ENCODE assay signal across 31 cellular contexts in genomic region chr2:100969998-100970397, GRCh38.
"Had no signal": no experiment of that assay in that cellular context is flagged by ENCODE, and none has a peak within 500 bp of the region (broad histone marks: within the 10 kb centered on the region; RNA-seq: fewer than 3 reads in every experiment).

No MANE protein-coding gene starts in this region.

- H3K36me3 ChIP-seq: breast epithelium, cardiac muscle cell had no signal

- FAIRE-seq: colon, endometrium, frontal cortex had no signal

- H3K27ac ChIP-seq: ascending aorta, breast epithelium, cardiac muscle cell had no signal

- H3K36me3 Mint-ChIP-seq: activated CD4-positive, alpha-beta memory T cell treated with anti-CD3 and anti-CD28 coated beads for 36 hours; activated naive CD4-positive, alpha-beta T cell treated with anti-CD3 and anti-CD28 coated beads, Interleukin-2, amount 10 ng/mL, durations not matched to agents 7 days and 5 days; activated naive CD8-positive, alpha-beta T cell treated with anti-CD3 and anti-CD28 coated beads, Interleukin-2, amount 10 ng/mL, durations not matched to agents 7 days and 5 days had no signal

- H3K4me3 ChIP-seq: ascending aorta, breast epithelium, cardiac muscle cell had no signal

- H3K27me3 Mint-ChIP-seq: activated CD4-positive, alpha-beta T cell treated with anti-CD3 and anti-CD28 coated beads for 36 hours; activated CD4-positive, alpha-beta T cell treated with anti-CD3 and anti-CD28 coated beads, Interleukin-2, amount 10 ng/mL, durations not matched to agents 24 days and 14 days; activated naive CD4-positive, alpha-beta T cell treated with anti-CD3 and anti-CD28 coated beads, Interleukin-2, amount 10 ng/mL, durations not matched to agents 7 days and 5 days; activated naive CD8-positive, alpha-beta T cell treated with anti-CD3 and anti-CD28 coated beads, Interleukin-2, amount 10 ng/mL, durations not matched to agents 7 days and 5 days; activated T-cell treated with anti-CD3 and anti-CD28 coated beads, Interleukin-2, amount 50 U/mL, for 24 hours; T-helper 17 cell had no signal

- H3K4me3 Mint-ChIP-seq: activated CD4-positive, alpha-beta memory T cell treated with anti-CD3 and anti-CD28 coated beads for 36 hours; activated CD4-positive, alpha-beta T cell treated with anti-CD3 and anti-CD28 coated beads for 36 hours; activated CD4-positive, alpha-beta T cell treated with anti-CD3 and anti-CD28 coated beads, Interleukin-2, amount 10 ng/mL, durations not matched to agents 24 days and 14 days; activated naive CD4-positive, alpha-beta T cell treated with anti-CD3 and anti-CD28 coated beads, Interleukin-2, amount 10 ng/mL, durations not matched to agents 7 days and 5 days; activated naive CD8-positive, alpha-beta T cell treated with anti-CD3 and anti-CD28 coated beads, Interleukin-2, amount 10 ng/mL, durations not matched to agents 7 days and 5 days; activated T-cell treated with anti-CD3 and anti-CD28 coated beads, Interleukin-2, amount 50 U/mL, for 24 hours; activated T-cell treated with anti-CD3 and anti-CD28 coated beads, Interleukin-2, amount 50 U/mL, for 72 hours; brain; T-helper 17 cell; T-helper 2 cell treated with Interferon-gamma antibody and Interleukin-4, amounts not matched to agents 5 μg/mL and 100 μg/mL, for 36 hours had no signal

- H3K9me3 ChIP-seq: ascending aorta, breast epithelium had no signal

- H3K4me1 Mint-ChIP-seq: activated CD4-positive, alpha-beta T cell treated with anti-CD3 and anti-CD28 coated beads for 36 hours; activated CD4-positive, alpha-beta T cell treated with anti-CD3 and anti-CD28 coated beads, Interleukin-2, amount 10 ng/mL, durations not matched to agents 24 days and 14 days; activated naive CD8-positive, alpha-beta T cell treated with anti-CD3 and anti-CD28 coated beads, Interleukin-2, amount 10 ng/mL, durations not matched to agents 7 days and 5 days; brain had no signal

- H3K27ac Mint-ChIP-seq: activated CD4-positive, alpha-beta memory T cell treated with anti-CD3 and anti-CD28 coated beads for 36 hours; activated CD4-positive, alpha-beta T cell treated with anti-CD3 and anti-CD28 coated beads for 36 hours; activated CD4-positive, alpha-beta T cell treated with anti-CD3 and anti-CD28 coated beads, Interleukin-2, amount 10 ng/mL, durations not matched to agents 24 days and 14 days; activated naive CD4-positive, alpha-beta T cell treated with anti-CD3 and anti-CD28 coated beads, Interleukin-2, amount 10 ng/mL, durations not matched to agents 7 days and 5 days; activated naive CD8-positive, alpha-beta T cell treated with anti-CD3 and anti-CD28 coated beads, Interleukin-2, amount 10 ng/mL, durations not matched to agents 7 days and 5 days; activated T-cell treated with anti-CD3 and anti-CD28 coated beads, Interleukin-2, amount 50 U/mL, for 24 hours; activated T-cell treated with anti-CD3 and anti-CD28 coated beads, Interleukin-2, amount 50 U/mL, for 72 hours; brain; T-helper 17 cell; T-helper 2 cell treated with Interferon-gamma antibody and Interleukin-4, amounts not matched to agents 5 μg/mL and 100 μg/mL, for 36 hours had no signal

- H3K9me3 Mint-ChIP-seq: activated CD4-positive, alpha-beta memory T cell treated with anti-CD3 and anti-CD28 coated beads for 36 hours; activated CD4-positive, alpha-beta T cell treated with anti-CD3 and anti-CD28 coated beads, Interleukin-2, amount 10 ng/mL, durations not matched to agents 24 days and 14 days; activated naive CD4-positive, alpha-beta T cell treated with anti-CD3 and anti-CD28 coated beads, Interleukin-2, amount 10 ng/mL, durations not matched to agents 7 days and 5 days; activated naive CD4-positive, alpha-beta T cell treated with anti-CD3 and anti-CD28 coated beads, Interleukin-2, amount 50 U/mL, for 72 hours; activated naive CD8-positive, alpha-beta T cell treated with anti-CD3 and anti-CD28 coated beads, Interleukin-2, amount 10 ng/mL, durations not matched to agents 7 days and 5 days; activated T-cell treated with anti-CD3 and anti-CD28 coated beads, Interleukin-2, amount 50 U/mL, for 24 hours; activated T-cell treated with anti-CD3 and anti-CD28 coated beads, Interleukin-2, amount 50 U/mL, for 72 hours; brain; T-helper 2 cell treated with Interferon-gamma antibody and Interleukin-4, amounts not matched to agents 5 μg/mL and 100 μg/mL, for 36 hours had no signal

- ATAC-seq: activated CD4-positive, alpha-beta T cell treated with anti-CD3 and anti-CD28 coated beads for 36 hours; activated naive CD4-positive, alpha-beta T cell treated with anti-CD3 and anti-CD28 coated beads, Interleukin-2, amount 50 U/mL, for 72 hours; activated T-cell treated with anti-CD3 and anti-CD28 coated beads, Interleukin-2, amount 50 U/mL, for 72 hours; T-helper 17 cell had no signal

- DNase-seq: activated CD4-positive, alpha-beta memory T cell treated with anti-CD3 and anti-CD28 coated beads for 36 hours; activated CD4-positive, alpha-beta T cell treated with anti-CD3 and anti-CD28 coated beads for 36 hours; activated CD4-positive, alpha-beta T cell treated with anti-CD3 and anti-CD28 coated beads, Interleukin-2, amount 10 ng/mL, durations not matched to agents 24 days and 14 days; activated CD4-positive, CD25-positive, alpha-beta regulatory T cell; activated CD4-positive, CD25-positive, alpha-beta regulatory T cell treated with anti-CD3 and anti-CD28 coated beads, Interleukin-2, amount 50 U/mL, for 72 hours; activated CD8-positive, alpha-beta memory T cell treated with anti-CD3 and anti-CD28 coated beads, Interleukin-2, amount 50 U/mL, for 48 hours; activated gamma-delta T cell; activated naive CD4-positive, alpha-beta T cell; activated naive CD4-positive, alpha-beta T cell treated with anti-CD3 and anti-CD28 coated beads, Interleukin-2, amount 10 ng/mL, durations not matched to agents 7 days and 5 days; activated naive CD8-positive, alpha-beta T cell treated with anti-CD3 and anti-CD28 coated beads, Interleukin-2, amount 10 ng/mL, durations not matched to agents 7 days and 5 days; activated T-cell treated with anti-CD3 and anti-CD28 coated beads for 4 hours; activated T-cell treated with anti-CD3 and anti-CD28 coated beads, Interleukin-2, amount 50 U/mL, for 24 hours; activated T-cell treated with anti-CD3 and anti-CD28 coated beads, Interleukin-2, amount 50 U/mL, for 72 hours; central memory CD4-positive, alpha-beta T cell; cerebellar nuclear complex; cortex of kidney; dermis blood vessel endothelial cell; effector CD8-positive, alpha-beta T cell; foreskin fibroblast; T-helper 1 cell; T-helper 17 cell; T1000 had no signal

- H3K4me1 ChIP-seq: breast epithelium had no signal

- H3K27me3 ChIP-seq: ascending aorta, breast epithelium, cardiac muscle cell had no signal
